Comparison of ENCODE assay signal across 21 cellular contexts in genomic region chr15:45113380-45113990, GRCh38. TPM values are rescaled to one million over a fixed set of nuclear protein-coding genes. Genes with fewer than 3 reads are reported as not detected.
DNase-seq lines count a peak whose midpoint lies in the region; ATAC-seq, FAIRE-seq and TF ChIP-seq lines count a peak whose summit lies in the region.
"Had no signal": no experiment of that assay in that cellular context is flagged by ENCODE, and none has a peak within 500 bp of the region (broad histone marks: within the 10 kb centered on the region; RNA-seq: fewer than 3 reads in every experiment).

No MANE protein-coding gene starts in this region.

- no peak overlapping the region for H2BK120ac ChIP-seq in H1 (replicated peaks; ENCODE audit: low read depth, low read length)
- no peak overlapping the region for H2BK120ac ChIP-seq in trophoblast cell (ENCODE audit: insufficient read depth, low read length, poor library complexity)

- no peak overlapping the region for H2BK15ac ChIP-seq in H1 (ENCODE audit: low read length)

- H4K5ac ChIP-seq in H1 (ENCODE audit: insufficient read length, low read depth, low read length) = no peak overlapping the region

- peak overlapping the region; percentile 60 for H3K4me3 Mint-ChIP-seq in Calu3 (ENCODE audit: low read depth, unreplicated experiment)
- H3K4me3 Mint-ChIP-seq in nephron progenitor cell = peak overlapping the region; percentile 67
- H3K4me3 Mint-ChIP-seq in activated CD8-positive, alpha-beta T cell treated with anti-CD3 and anti-CD28 coated beads, Interleukin-2, amount 10 ng/mL, durations not matched to agents 7 days and 5 days = no peak overlapping the region
- H3K4me3 Mint-ChIP-seq in activated naive CD4-positive, alpha-beta T cell treated with anti-CD3 and anti-CD28 coated beads for 36 hours = no peak overlapping the region
- H3K4me3 Mint-ChIP-seq: activated CD8-positive, alpha-beta memory T cell treated with anti-CD3 and anti-CD28 coated beads, Interleukin-2, amount 10 ng/mL, durations not matched to agents 7 days and 5 days; activated naive CD4-positive, alpha-beta T cell treated with anti-CD3 and anti-CD28 coated beads, Interleukin-2, amount 10 ng/mL, durations not matched to agents 7 days and 5 days had no signal

- H3K4ac ChIP-seq in H1 (replicated peaks; ENCODE audit: insufficient read length, low read depth, low read length) = no peak overlapping the region
- H3K4ac ChIP-seq in trophoblast cell (ENCODE audit: low read depth, low read length) = no peak overlapping the region

- no peak overlapping the region for H3K9ac ChIP-seq in HUES64 (ENCODE audit: low read depth, low read length)
- no peak overlapping the region for H3K9ac ChIP-seq in H1 (replicated peaks in 1 of 4; ENCODE audit: extremely low read depth in 1 of 4, low read depth in 3 of 4, low read length in 3 of 4)
- no peak overlapping the region for H3K9ac ChIP-seq in trophoblast cell (ENCODE audit: low read length)

- intact Hi-C loops in Calu3 (cut with micrococcal nuclease; ENCODE audit: unreplicated experiment) = no loop called here
- intact Hi-C loops in activated naive CD4-positive, alpha-beta T cell treated with anti-CD3 and anti-CD28 coated beads for 36 hours (cut with micrococcal nuclease) = no loop called here

- H3K27ac ChIP-seq in HUES64 (ENCODE audit: low read depth, low read length) (no peak overlapping the region), H1 (ENCODE audit: low read depth, low read length) (no peak overlapping the region), trophoblast cell (ENCODE audit: low read depth, low read length) (no peak overlapping the region)
- H3K27ac ChIP-seq: C4-2B, gastrocnemius medialis, psoas muscle, WERI-Rb-1 had no signal

- H3K4me1 Mint-ChIP-seq in Calu3 (ENCODE audit: low read depth, unreplicated experiment) (peaks cover 23% of the 10 kb centered on the region), nephron progenitor cell (peaks cover 31% of the 10 kb centered on the region)
- H3K4me1 Mint-ChIP-seq in activated CD8-positive, alpha-beta T cell treated with anti-CD3 and anti-CD28 coated beads, Interleukin-2, amount 10 ng/mL, durations not matched to agents 7 days and 5 days (ENCODE audit: low read depth) = peaks cover 32% of the 10 kb centered on the region
- peaks cover 48% of the 10 kb centered on the region for H3K4me1 Mint-ChIP-seq in activated naive CD4-positive, alpha-beta T cell treated with anti-CD3 and anti-CD28 coated beads for 36 hours (ENCODE audit: low read depth)

- ATAC-seq in activated CD8-positive, alpha-beta T cell treated with anti-CD3 and anti-CD28 coated beads, Interleukin-2, amount 10 ng/mL, durations not matched to agents 7 days and 5 days = no peak
- no peak for ATAC-seq in HG02938 (IDR thresholded peaks at IDR 0.05; ENCODE audit: unreplicated experiment)
- ATAC-seq: activated CD8-positive, alpha-beta memory T cell treated with anti-CD3 and anti-CD28 coated beads, Interleukin-2, amount 10 ng/mL, durations not matched to agents 7 days and 5 days; gastrocnemius medialis; psoas muscle had no signal

- H3K4me1 ChIP-seq in HUES64 (ENCODE audit: insufficient read depth, low read length) (peaks cover 17% of the 10 kb centered on the region; the same call in 1 of the 2 replicates), H1 (replicated peaks in 1 of 4; ENCODE audit: control insufficient read depth in 3 of 4, insufficient read depth in 4 of 4, low read length in 3 of 4) (peaks cover 0 to 31% (median 24%) of the 10 kb centered on the region in 4 experiments; a peak in 6 of 7 replicates), trophoblast cell (ENCODE audit: control insufficient read depth in 1 of 2, insufficient read depth in 2 of 2, low read length in 2 of 2) (peaks cover 4% of the 10 kb centered on the region in 2 experiments)

- H4K8ac ChIP-seq in H1 (ENCODE audit: extremely low read depth, insufficient read depth, low read length) = no peak overlapping the region
- H4K8ac ChIP-seq in trophoblast cell (ENCODE audit: low read depth, low read length) = no peak overlapping the region

- WGBS in HUES64 = 21% methylated on average over 9 of the region's 14 CpGs
- 5% methylated on average over 14 of the region's 14 CpGs; no CpG with 5 or more reads in 1 of the 2 experiments for WGBS in H1 (ENCODE audit: extremely low coverage in 1 of 2, insufficient coverage in 1 of 2, insufficient read length in 1 of 2, insufficient replicate concordance in 2 of 2, low coverage in 1 of 2, low lambda C conversion rate in 2 of 2, missing lambda C conversion rate in 1 of 2), 2 experiments
- WGBS in trophoblast cell (ENCODE audit: extremely low coverage, insufficient coverage, insufficient read length) = no CpG with 5 or more reads among the region's 14 CpGs

- H4K20me1 ChIP-seq in H1 (replicated peaks in 1 of 2; ENCODE audit: control insufficient read depth in 1 of 2, insufficient read depth in 2 of 2, low read length in 2 of 2) = peaks cover 21 to 46% of the 10 kb centered on the region in 2 experiments

- no peak overlapping the region for H2BK20ac ChIP-seq in H1 (ENCODE audit: low read length)

- no peaks in the 10 kb centered on the region; the same call in 1 of the 2 replicates for H3K9me3 ChIP-seq in HUES64 (ENCODE audit: insufficient read depth, low read depth, low read length)
- H3K9me3 ChIP-seq in H1 (ENCODE audit: insufficient read depth in 2 of 2, low read depth in 1 of 2, low read length in 1 of 2) = no peaks in the 10 kb centered on the region; a peak in 1 of 4 replicates
- H3K9me3 ChIP-seq in trophoblast cell (ENCODE audit: insufficient read depth, low read depth, low read length) = peaks cover 2% of the 10 kb centered on the region
- H3K9me3 ChIP-seq: gastrocnemius medialis, HAP-1, psoas muscle had no signal

- H3K36me3 Mint-ChIP-seq in Calu3 (ENCODE audit: insufficient read depth, unreplicated experiment) (no peaks in the 10 kb centered on the region), nephron progenitor cell (ENCODE audit: low read depth) (no peaks in the 10 kb centered on the region)
- no peaks in the 10 kb centered on the region for H3K36me3 Mint-ChIP-seq in activated CD8-positive, alpha-beta T cell treated with anti-CD3 and anti-CD28 coated beads, Interleukin-2, amount 10 ng/mL, durations not matched to agents 7 days and 5 days (ENCODE audit: low read depth)
- no peaks in the 10 kb centered on the region for H3K36me3 Mint-ChIP-seq in activated naive CD4-positive, alpha-beta T cell treated with anti-CD3 and anti-CD28 coated beads for 36 hours (ENCODE audit: low read depth)
- H3K36me3 Mint-ChIP-seq: activated CD8-positive, alpha-beta memory T cell treated with anti-CD3 and anti-CD28 coated beads, Interleukin-2, amount 10 ng/mL, durations not matched to agents 7 days and 5 days; activated naive CD4-positive, alpha-beta T cell treated with anti-CD3 and anti-CD28 coated beads, Interleukin-2, amount 10 ng/mL, durations not matched to agents 7 days and 5 days had no signal

- H3K27me3 Mint-ChIP-seq in Calu3 (ENCODE audit: unreplicated experiment) (peaks cover 81% of the 10 kb centered on the region), nephron progenitor cell (ENCODE audit: low read depth, poor library complexity) (peaks cover 96% of the 10 kb centered on the region)
- peaks cover 84% of the 10 kb centered on the region for H3K27me3 Mint-ChIP-seq in activated CD8-positive, alpha-beta T cell treated with anti-CD3 and anti-CD28 coated beads, Interleukin-2, amount 10 ng/mL, durations not matched to agents 7 days and 5 days (ENCODE audit: low read depth)
- H3K27me3 Mint-ChIP-seq in activated naive CD4-positive, alpha-beta T cell treated with anti-CD3 and anti-CD28 coated beads for 36 hours (ENCODE audit: low read depth) = peaks cover 79% of the 10 kb centered on the region

- TF ChIP-seq EP300 in H1 (IDR thresholded peaks at IDR 0.05; ENCODE audit: borderline replicate concordance in 1 of 2, low read depth in 2 of 2, low read length in 2 of 2) = no peak

- no peaks in the 10 kb centered on the region for H3K36me3 ChIP-seq in HUES64 (ENCODE audit: insufficient read depth, low read length)
- peaks cover 0 to 7% (median 0%) of the 10 kb centered on the region in 4 experiments; a peak in 1 of 8 replicates for H3K36me3 ChIP-seq in H1 (ENCODE audit: control insufficient read depth in 2 of 4, insufficient read depth in 4 of 4, low read length in 3 of 4)
- H3K36me3 ChIP-seq in trophoblast cell (ENCODE audit: control insufficient read depth in 1 of 2, insufficient read depth in 2 of 2, low read length in 2 of 2) = no peaks in the 10 kb centered on the region
- H3K36me3 ChIP-seq: gastrocnemius medialis, HAP-1, WERI-Rb-1 had no signal

- POLR2A ChIA-PET in H1 (lab: Charles Lee; ENCODE audit: partially characterized antibody) = interaction anchor here (1.2 kb wide), 1 partner anchor 51 kb away, joined by 3 read pairs; no protein-coding TSS in a partner anchor
- POLR2A ChIA-PET in activated CD8-positive, alpha-beta T cell treated with anti-CD3 and anti-CD28 coated beads, Interleukin-2, amount 10 ng/mL, durations not matched to agents 7 days and 5 days (lab: Charles Lee) = no interaction called here

- TF ChIP-seq POLR2A in H1 (IDR thresholded peaks at IDR 0.05; ENCODE audit: control extremely low read depth in 1 of 2, low read depth in 2 of 2, low read length in 2 of 2) = no peak

- H3K23me2 ChIP-seq in H1 (ENCODE audit: low read depth, low read length) = peaks cover 6% of the 10 kb centered on the region; the same call in 1 of the 2 replicates

- no peak overlapping the region for H3K27ac Mint-ChIP-seq in Calu3 (ENCODE audit: unreplicated experiment)
- no peak overlapping the region for H3K27ac Mint-ChIP-seq in nephron progenitor cell
- no peak overlapping the region for H3K27ac Mint-ChIP-seq in activated CD8-positive, alpha-beta T cell treated with anti-CD3 and anti-CD28 coated beads, Interleukin-2, amount 10 ng/mL, durations not matched to agents 7 days and 5 days
- no peak overlapping the region for H3K27ac Mint-ChIP-seq in activated naive CD4-positive, alpha-beta T cell treated with anti-CD3 and anti-CD28 coated beads for 36 hours
- H3K27ac Mint-ChIP-seq: activated CD8-positive, alpha-beta memory T cell treated with anti-CD3 and anti-CD28 coated beads, Interleukin-2, amount 10 ng/mL, durations not matched to agents 7 days and 5 days had no signal

- BruUV-seq in Calu3 (replicated peaks; lab: Mats Ljungman, UMichigan) = no TSS peak

- no peak for FAIRE-seq in H1 (lab: Jason Lieb, UNC)
- FAIRE-seq: endometrium had no signal

- H3K79me1 ChIP-seq in H1 (ENCODE audit: low read depth, low read length) = no peaks in the 10 kb centered on the region
- H3K79me1 ChIP-seq in trophoblast cell (ENCODE audit: low read length) = no peaks in the 10 kb centered on the region

- H3K79me2 ChIP-seq in H1 (ENCODE audit: control insufficient read depth in 1 of 2, insufficient read depth in 2 of 2, low read length in 2 of 2) (no peaks in the 10 kb centered on the region), trophoblast cell (ENCODE audit: control insufficient read depth, insufficient read depth, low read length, poor library complexity) (no peaks in the 10 kb centered on the region)

- no peak overlapping the region for H3K18ac ChIP-seq in H1 (ENCODE audit: extremely low read depth, low read length)
- no peak overlapping the region for H3K18ac ChIP-seq in trophoblast cell (ENCODE audit: low read length)

- no peak overlapping the region for H2BK5ac ChIP-seq in H1 (ENCODE audit: low read depth, low read length)
- H2BK5ac ChIP-seq in trophoblast cell (ENCODE audit: low read depth, low read length, poor library complexity) = no peak overlapping the region

- TF ChIP-seq CTCF in Calu3 (IDR thresholded peaks at IDR 0.05; ENCODE audit: unreplicated experiment) (no peak), H1 (IDR thresholded peaks at IDR 0.05; ENCODE audit: control extremely low read depth in 1 of 3, insufficient read depth in 1 of 3, low read depth in 1 of 3, low read length in 3 of 3) (no peak), nephron progenitor cell (IDR thresholded peaks at IDR 0.05) (no peak)

- H3K14ac ChIP-seq in H1 (ENCODE audit: insufficient read length) (no peak overlapping the region), trophoblast cell (ENCODE audit: low read length) (no peak overlapping the region)

- H2AK5ac ChIP-seq in H1 (ENCODE audit: low read depth, low read length) (no peak overlapping the region), trophoblast cell (ENCODE audit: low read length) (no peak overlapping the region)

- TF ChIP-seq RAD21 in H1 (IDR thresholded peaks at IDR 0.05 in 1 of 2, conservative IDR thresholded peaks at IDR 0.05 in 1 of 2; ENCODE audit: low read depth in 2 of 2, low read length in 2 of 2) = no peak

- no peaks in the 10 kb centered on the region for H3K9me3 Mint-ChIP-seq in Calu3 (ENCODE audit: low read depth, unreplicated experiment)
- peaks cover 3% of the 10 kb centered on the region for H3K9me3 Mint-ChIP-seq in nephron progenitor cell
- H3K9me3 Mint-ChIP-seq in activated CD8-positive, alpha-beta T cell treated with anti-CD3 and anti-CD28 coated beads, Interleukin-2, amount 10 ng/mL, durations not matched to agents 7 days and 5 days (ENCODE audit: insufficient read depth) = no peaks in the 10 kb centered on the region
- no peaks in the 10 kb centered on the region for H3K9me3 Mint-ChIP-seq in activated naive CD4-positive, alpha-beta T cell treated with anti-CD3 and anti-CD28 coated beads for 36 hours
- H3K9me3 Mint-ChIP-seq: activated naive CD4-positive, alpha-beta T cell treated with anti-CD3 and anti-CD28 coated beads, Interleukin-2, amount 10 ng/mL, durations not matched to agents 7 days and 5 days had no signal

- H2AFZ ChIP-seq in H1 (ENCODE audit: low read length) = no peak overlapping the region
- H2AFZ ChIP-seq in trophoblast cell (ENCODE audit: insufficient read depth, low read length, poor library complexity) = no peak overlapping the region

- no peak overlapping the region for H3K23ac ChIP-seq in H1 (ENCODE audit: insufficient read length)
- no peak overlapping the region for H3K23ac ChIP-seq in trophoblast cell (ENCODE audit: low read length)

- H3K4me2 ChIP-seq in H1 (ENCODE audit: insufficient read depth in 1 of 2, low read depth in 2 of 2, low read length in 2 of 2) (peak overlapping the region; percentile 84 to 85), trophoblast cell (ENCODE audit: low read length) (no peak overlapping the region)

- H4K91ac ChIP-seq in H1 (replicated peaks; ENCODE audit: insufficient read length, low read length) = no peak overlapping the region
- H4K91ac ChIP-seq in trophoblast cell (ENCODE audit: low read depth, low read length) = no peak overlapping the region

- no peak overlapping the region for H3K56ac ChIP-seq in H1 (replicated peaks; ENCODE audit: insufficient read length, low read depth, low read length)

- no peak overlapping the region for H2BK12ac ChIP-seq in H1 (ENCODE audit: low read depth, low read length)
- H2BK12ac ChIP-seq in trophoblast cell (ENCODE audit: low read length) = no peak overlapping the region

- CTCF ChIA-PET in Calu3 (lab: Charles Lee) (interaction anchor here (1.0 to 1.9 kb wide), 3 partner anchors 9 to 23 kb away, joined by 3 to 4 read pairs (median 3); no protein-coding TSS in a partner anchor), H1 (lab: Charles Lee; ENCODE audit: partially characterized antibody) (interaction anchor here (0.6 to 5.5 kb wide), 10 partner anchors 10 to 303 kb away, joined by 3 to 45 read pairs (median 4); partner anchors contain the start of genes DUOX1 and DUOXA1)
- CTCF ChIA-PET in activated CD8-positive, alpha-beta T cell treated with anti-CD3 and anti-CD28 coated beads, Interleukin-2, amount 10 ng/mL, durations not matched to agents 7 days and 5 days (lab: Charles Lee) = no interaction called here
- CTCF ChIA-PET in activated naive CD4-positive, alpha-beta T cell treated with anti-CD3 and anti-CD28 coated beads for 36 hours (lab: Charles Lee) = interaction anchor here (0.8 to 1.6 kb wide), 3 partner anchors 13 to 261 kb away, joined by 3 to 5 read pairs (median 3); no protein-coding TSS in a partner anchor

- H3K27me3 ChIP-seq in HUES64 (ENCODE audit: insufficient read depth, low read length) (peaks cover 90% of the 10 kb centered on the region), H1 (replicated peaks in 1 of 4; ENCODE audit: control insufficient read depth in 3 of 4, extremely low read depth in 1 of 4, insufficient read depth in 3 of 4, low read length in 3 of 4) (peaks cover 85 to 93% (median 90%) of the 10 kb centered on the region in 4 experiments), trophoblast cell (ENCODE audit: insufficient read depth, low read length) (peaks cover 81% of the 10 kb centered on the region)

- H3K4me3 ChIP-seq in HUES64 (ENCODE audit: low read length) (peak overlapping the region; percentile 45), H1 (ENCODE audit: extremely low read depth in 1 of 4, insufficient read depth in 2 of 4, low read depth in 3 of 4, low read length in 4 of 4) (peak overlapping the region; percentile 4 to 57 (median 25); a peak in 5 of 8 replicates), trophoblast cell (ENCODE audit: low read depth, low read length) (no peak overlapping the region)
- H3K4me3 ChIP-seq: HAP-1 had no signal

- no peak overlapping the region for H4K12ac ChIP-seq in trophoblast cell (ENCODE audit: low read depth, low read length)

- DNase-seq in Calu3 (no peak), H1 (ENCODE audit: low read depth in 1 of 2, low spot score in 2 of 2) (peak in 1 of 2 experiments; percentile 60), nephron progenitor cell (no peak), trophoblast cell (no peak)
- no peak for DNase-seq in activated CD8-positive, alpha-beta T cell treated with anti-CD3 and anti-CD28 coated beads, Interleukin-2, amount 10 ng/mL, durations not matched to agents 7 days and 5 days
- no peak for DNase-seq in activated naive CD4-positive, alpha-beta T cell treated with anti-CD3 and anti-CD28 coated beads for 36 hours
- DNase-seq: activated CD8-positive, alpha-beta memory T cell treated with anti-CD3 and anti-CD28 coated beads, Interleukin-2, amount 10 ng/mL, durations not matched to agents 7 days and 5 days; activated naive CD4-positive, alpha-beta T cell treated with anti-CD3 and anti-CD28 coated beads, Interleukin-2, amount 10 ng/mL, durations not matched to agents 7 days and 5 days; gastrocnemius medialis; islet precursor cell; NCI-H510A treated with DMSO at 0.1 percent for 48 hours; PC-3; psoas muscle; substantia nigra; SW 1271 had no signal

RNA-seq across cellular contexts. Expression of gene DUOX2, which starts 0.5 kb away (rescaled TPM):
- 0.21 and 1.2 TPM in 2 replicates for total RNA-seq in Calu3 (2022)
- 0.05 TPM for polyA plus RNA-seq in HUES64 (2013, experiment 1 of 2)
- polyA plus RNA-seq in HUES64 (2013, experiment 2 of 2) = not detected
- not detected in 2 replicates for total RNA-seq in H1 (2021; fragmentation: NEBNext Ultra II Directional; extraction: Animal tissue kit (Norgen Biotek cat#: 25700))
- 0.08 and 0.31 TPM in 2 replicates for polyA plus RNA-seq in H1 (2011; rRNA removed)
- polyA plus RNA-seq in H1 (2011; cell fraction: cytosol; rRNA removed) = 0.03 TPM
- polyA plus RNA-seq in H1 (2011; cell fraction: nucleus; rRNA removed) = 0.30 TPM
- polyA plus RNA-seq in H1 (2012, experiment 1 of 2) = 0.04 to 0.16 TPM (median 0.08 TPM) in 3 of 4 replicates, not detected in the other
- 0.07 TPM for polyA plus RNA-seq in H1 (2012, experiment 2 of 2)
- 0.18 TPM for polyA plus RNA-seq in H1 (2013, experiment 1 of 2)
- 0.02 TPM for polyA plus RNA-seq in H1 (2013, experiment 2 of 2)
- 0.02 and 0.09 TPM in 2 replicates for polyA minus RNA-seq in H1 (2011; rRNA and poly(A)+ RNA removed)
- polyA minus RNA-seq in H1 (2011; cell fraction: cytosol; rRNA and poly(A)+ RNA removed) = not detected
- 0.10 TPM for polyA minus RNA-seq in H1 (2011; cell fraction: nucleus; rRNA and poly(A)+ RNA removed)
- not detected for total RNA-seq in activated CD8-positive, alpha-beta T cell treated with anti-CD3 and anti-CD28 coated beads, Interleukin-2, amount 10 ng/mL, durations not matched to agents 7 days and 5 days
- 0.19 TPM in 2 replicates for polyA plus RNA-seq in trophoblast cell (2013)
- not detected for total RNA-seq in activated naive CD4-positive, alpha-beta T cell treated with anti-CD3 and anti-CD28 coated beads for 36 hours
- total RNA-seq: activated CD8-positive, alpha-beta memory T cell treated with anti-CD3 and anti-CD28 coated beads, Interleukin-2, amount 10 ng/mL, durations not matched to agents 7 days and 5 days; gastrocnemius medialis; PC-3 had no signal

RNA-seq across cellular contexts. Expression of gene DUOXA2, which starts 0.6 kb away (rescaled TPM):
- total RNA-seq in Calu3 (2022) = 0.34 TPM in 1 of 2 replicates, not detected in the other
- polyA plus RNA-seq in HUES64 (2013, experiment 1 of 2) = not detected
- not detected for polyA plus RNA-seq in HUES64 (2013, experiment 2 of 2)
- not detected in 2 replicates for total RNA-seq in H1 (2021; fragmentation: NEBNext Ultra II Directional; extraction: Animal tissue kit (Norgen Biotek cat#: 25700))
- polyA plus RNA-seq in H1 (2011; rRNA removed) = 0.05 TPM in 1 of 2 replicates, not detected in the other
- not detected for polyA plus RNA-seq in H1 (2011; cell fraction: cytosol; rRNA removed)
- polyA plus RNA-seq in H1 (2011; cell fraction: nucleus; rRNA removed) = not detected
- not detected in 4 replicates for polyA plus RNA-seq in H1 (2012, experiment 1 of 2)
- polyA plus RNA-seq in H1 (2012, experiment 2 of 2) = not detected
- not detected for polyA plus RNA-seq in H1 (2013, experiment 1 of 2)
- polyA plus RNA-seq in H1 (2013, experiment 2 of 2) = not detected
- not detected in 2 replicates for polyA minus RNA-seq in H1 (2011; rRNA and poly(A)+ RNA removed)
- polyA minus RNA-seq in H1 (2011; cell fraction: cytosol; rRNA and poly(A)+ RNA removed) = not detected
- not detected for polyA minus RNA-seq in H1 (2011; cell fraction: nucleus; rRNA and poly(A)+ RNA removed)
- not detected for total RNA-seq in activated CD8-positive, alpha-beta T cell treated with anti-CD3 and anti-CD28 coated beads, Interleukin-2, amount 10 ng/mL, durations not matched to agents 7 days and 5 days
- polyA plus RNA-seq in trophoblast cell (2013) = not detected in 2 replicates
- not detected for total RNA-seq in activated naive CD4-positive, alpha-beta T cell treated with anti-CD3 and anti-CD28 coated beads for 36 hours
- total RNA-seq: activated CD8-positive, alpha-beta memory T cell treated with anti-CD3 and anti-CD28 coated beads, Interleukin-2, amount 10 ng/mL, durations not matched to agents 7 days and 5 days; gastrocnemius medialis; PC-3; psoas muscle had no signal

RNA-seq across cellular contexts. Expression of gene DUOXA1, which starts 16.2 kb away (rescaled TPM):
- not detected in 2 replicates for total RNA-seq in Calu3 (2022)
- not detected for polyA plus RNA-seq in HUES64 (2013, experiment 1 of 2)
- polyA plus RNA-seq in HUES64 (2013, experiment 2 of 2) = not detected
- total RNA-seq in H1 (2021; fragmentation: NEBNext Ultra II Directional; extraction: Animal tissue kit (Norgen Biotek cat#: 25700)) = not detected in 2 replicates
- 0.18 and 0.24 TPM in 2 replicates for polyA plus RNA-seq in H1 (2011; rRNA removed)
- polyA plus RNA-seq in H1 (2011; cell fraction: cytosol; rRNA removed) = 0.09 TPM
- 0.81 TPM for polyA plus RNA-seq in H1 (2011; cell fraction: nucleus; rRNA removed)
- 0.16 to 0.34 TPM in 2 of 4 replicates, not detected in the others for polyA plus RNA-seq in H1 (2012, experiment 1 of 2)
- not detected for polyA plus RNA-seq in H1 (2012, experiment 2 of 2)
- not detected for polyA plus RNA-seq in H1 (2013, experiment 1 of 2)
- 0.17 TPM for polyA plus RNA-seq in H1 (2013, experiment 2 of 2)
- 0.57 and 0.66 TPM in 2 replicates for polyA minus RNA-seq in H1 (2011; rRNA and poly(A)+ RNA removed)
- not detected for polyA minus RNA-seq in H1 (2011; cell fraction: cytosol; rRNA and poly(A)+ RNA removed)
- polyA minus RNA-seq in H1 (2011; cell fraction: nucleus; rRNA and poly(A)+ RNA removed) = 0.30 TPM
- total RNA-seq in activated CD8-positive, alpha-beta T cell treated with anti-CD3 and anti-CD28 coated beads, Interleukin-2, amount 10 ng/mL, durations not matched to agents 7 days and 5 days = not detected
- 2.8 and 3.4 TPM in 2 replicates for polyA plus RNA-seq in trophoblast cell (2013)
- not detected for total RNA-seq in activated naive CD4-positive, alpha-beta T cell treated with anti-CD3 and anti-CD28 coated beads for 36 hours
- total RNA-seq: activated CD8-positive, alpha-beta memory T cell treated with anti-CD3 and anti-CD28 coated beads, Interleukin-2, amount 10 ng/mL, durations not matched to agents 7 days and 5 days; gastrocnemius medialis; PC-3 had no signal

RNA-seq across cellular contexts. Expression of gene DUOX1, which starts 16.3 kb away (rescaled TPM):
- 1.2 and 1.4 TPM in 2 replicates for total RNA-seq in Calu3 (2022)
- polyA plus RNA-seq in HUES64 (2013, experiment 1 of 2) = 0.15 TPM
- 0.13 TPM for polyA plus RNA-seq in HUES64 (2013, experiment 2 of 2)
- 0.84 and 0.96 TPM in 2 replicates for total RNA-seq in H1 (2021; fragmentation: NEBNext Ultra II Directional; extraction: Animal tissue kit (Norgen Biotek cat#: 25700))
- polyA plus RNA-seq in H1 (2011; rRNA removed) = 1.4 and 2.0 TPM in 2 replicates
- 0.90 TPM for polyA plus RNA-seq in H1 (2011; cell fraction: cytosol; rRNA removed)
- 6.1 TPM for polyA plus RNA-seq in H1 (2011; cell fraction: nucleus; rRNA removed)
- 0.99 to 2.2 TPM (median 1.7 TPM) in 4 replicates for polyA plus RNA-seq in H1 (2012, experiment 1 of 2)
- polyA plus RNA-seq in H1 (2012, experiment 2 of 2) = 0.47 TPM
- polyA plus RNA-seq in H1 (2013, experiment 1 of 2) = 0.57 TPM
- 0.50 TPM for polyA plus RNA-seq in H1 (2013, experiment 2 of 2)
- 0.88 and 2.2 TPM in 2 replicates for polyA minus RNA-seq in H1 (2011; rRNA and poly(A)+ RNA removed)
- 1.2 TPM for polyA minus RNA-seq in H1 (2011; cell fraction: cytosol; rRNA and poly(A)+ RNA removed)
- polyA minus RNA-seq in H1 (2011; cell fraction: nucleus; rRNA and poly(A)+ RNA removed) = 2.3 TPM
- not detected for total RNA-seq in activated CD8-positive, alpha-beta T cell treated with anti-CD3 and anti-CD28 coated beads, Interleukin-2, amount 10 ng/mL, durations not matched to agents 7 days and 5 days
- 1.1 and 1.4 TPM in 2 replicates for polyA plus RNA-seq in trophoblast cell (2013)
- under 1 TPM; 0.17 TPM for total RNA-seq in activated naive CD4-positive, alpha-beta T cell treated with anti-CD3 and anti-CD28 coated beads for 36 hours
- total RNA-seq: PC-3 had no signal

Comparison
In these comparisons a context has a peak if more than half of its experiments do, and no peak if none do; other contexts are left out.
1. H3K4me3 Mint-ChIP-seq: peak in Calu3 (single experiment) and nephron progenitor cell (single experiment); none in activated CD8-positive, alpha-beta T cell treated with anti-CD3 and anti-CD28 coated beads, Interleukin-2, amount 10 ng/mL, durations not matched to agents 7 days and 5 days (single experiment) and activated naive CD4-positive, alpha-beta T cell treated with anti-CD3 and anti-CD28 coated beads for 36 hours (single experiment).